Comparison of ENCODE assay signal across 11 cellular contexts in genomic region chr1:243587823-243588560, GRCh38.
DNase-seq lines count a peak whose midpoint lies in the region; ATAC-seq and TF ChIP-seq lines count a peak whose summit lies in the region.
"Had no signal": no experiment of that assay in that cellular context is flagged by ENCODE, and none has a peak within 500 bp of the region (broad histone marks: within the 10 kb centered on the region; RNA-seq: fewer than 3 reads in every experiment).

No MANE protein-coding gene starts in this region.

- ATAC-seq in GM21717 (IDR thresholded peaks at IDR 0.05; ENCODE audit: unreplicated experiment) (peak; percentile 88), HG03280 (IDR thresholded peaks at IDR 0.05; ENCODE audit: unreplicated experiment) (peak; percentile 93)
- peak; percentile 89 to 97 for ATAC-seq in stimulated activated naive B cell treated with anti-CD40 and anti-IgM and Interleukin-4, amounts not matched to agents 10 μg/mL and 1 μg/mL and 100 μg/mL, for 72 hours (replicated peaks)
- ATAC-seq: A549 had no signal

- peaks cover 36% of the 10 kb centered on the region for H3K9me3 Mint-ChIP-seq in activated T-cell treated with anti-CD3 and anti-CD28 coated beads, Interleukin-2, amount 50 U/mL, for 24 hours
- peaks cover 28 to 30% of the 10 kb centered on the region in 2 donors for H3K9me3 Mint-ChIP-seq in stimulated activated naive B cell treated with anti-CD40 and anti-IgM and Interleukin-4, amounts not matched to agents 10 μg/mL and 1 μg/mL and 100 μg/mL, for 72 hours

- H3K4me3 ChIP-seq in dorsolateral prefrontal cortex = no peak overlapping the region
- H3K4me3 ChIP-seq: A549 had no signal

- no peaks in the 10 kb centered on the region for H3K27me3 Mint-ChIP-seq in activated T-cell treated with anti-CD3 and anti-CD28 coated beads, Interleukin-2, amount 50 U/mL, for 24 hours
- H3K27me3 Mint-ChIP-seq in stimulated activated naive B cell treated with anti-CD40 and anti-IgM and Interleukin-4, amounts not matched to agents 10 μg/mL and 1 μg/mL and 100 μg/mL, for 72 hours = no peaks in the 10 kb centered on the region

- H3K27me3 ChIP-seq in dorsolateral prefrontal cortex = no peaks in the 10 kb centered on the region

- no peak for DNase-seq in activated T-cell treated with anti-CD3 and anti-CD28 coated beads, Interleukin-2, amount 50 U/mL, for 24 hours
- DNase-seq in activated T-cell treated with anti-CD3 and anti-CD28 coated beads, Interleukin-2, amount 50 U/mL, for 48 hours = no peak
- no peak for DNase-seq in stimulated activated naive B cell treated with anti-CD40 and anti-IgM and Interleukin-4, amounts not matched to agents 10 μg/mL and 1 μg/mL and 100 μg/mL, for 72 hours
- DNase-seq in NCI-H2081 (lab: John Stamatoyannopoulos, UW) (no peak), NOMO-1 treated with DMSO at 0.1 percent for 48 hours (lab: John Stamatoyannopoulos, UW; ENCODE audit: unreplicated experiment) (no peak), dorsolateral prefrontal cortex (no peak)
- DNase-seq: amniotic stem cell; NK-92 treated with Interleukin-12 subunit alpha and Interleukin-12 subunit beta, amount 100 ng/mL, for 24 hours had no signal

- intact Hi-C loops in dorsolateral prefrontal cortex (cut with DNase I) = no loop called here

- no peak overlapping the region for H3K27ac ChIP-seq in dorsolateral prefrontal cortex
- H3K27ac ChIP-seq: A549 had no signal

- H3K36me3 Mint-ChIP-seq in activated T-cell treated with anti-CD3 and anti-CD28 coated beads, Interleukin-2, amount 50 U/mL, for 24 hours (ENCODE audit: low read depth) = peaks cover 89% of the 10 kb centered on the region
- peaks cover 54 to 77% of the 10 kb centered on the region in 2 donors for H3K36me3 Mint-ChIP-seq in stimulated activated naive B cell treated with anti-CD40 and anti-IgM and Interleukin-4, amounts not matched to agents 10 μg/mL and 1 μg/mL and 100 μg/mL, for 72 hours

- peaks cover 28% of the 10 kb centered on the region for H3K4me1 Mint-ChIP-seq in activated T-cell treated with anti-CD3 and anti-CD28 coated beads, Interleukin-2, amount 50 U/mL, for 24 hours (ENCODE audit: low read depth)
- peaks cover 12 to 28% of the 10 kb centered on the region in 2 donors for H3K4me1 Mint-ChIP-seq in stimulated activated naive B cell treated with anti-CD40 and anti-IgM and Interleukin-4, amounts not matched to agents 10 μg/mL and 1 μg/mL and 100 μg/mL, for 72 hours

- H3K27ac Mint-ChIP-seq in activated T-cell treated with anti-CD3 and anti-CD28 coated beads, Interleukin-2, amount 50 U/mL, for 24 hours = peak overlapping the region; percentile 60
- H3K27ac Mint-ChIP-seq in stimulated activated naive B cell treated with anti-CD40 and anti-IgM and Interleukin-4, amounts not matched to agents 10 μg/mL and 1 μg/mL and 100 μg/mL, for 72 hours = peak overlapping the region; percentile 72

- TF ChIP-seq CTCF in dorsolateral prefrontal cortex (IDR thresholded peaks at IDR 0.05 in 54 of 56, conservative IDR thresholded peaks at IDR 0.05 in 2 of 56; ENCODE audit: low read depth in 1 of 56, partially characterized antibody in 56 of 56) = no peak

- H3K4me3 Mint-ChIP-seq in activated T-cell treated with anti-CD3 and anti-CD28 coated beads, Interleukin-2, amount 50 U/mL, for 24 hours = no peak overlapping the region
- peak overlapping the region in 1 of 2 donors; percentile 27 for H3K4me3 Mint-ChIP-seq in stimulated activated naive B cell treated with anti-CD40 and anti-IgM and Interleukin-4, amounts not matched to agents 10 μg/mL and 1 μg/mL and 100 μg/mL, for 72 hours
